In the genomic region with DNA sequence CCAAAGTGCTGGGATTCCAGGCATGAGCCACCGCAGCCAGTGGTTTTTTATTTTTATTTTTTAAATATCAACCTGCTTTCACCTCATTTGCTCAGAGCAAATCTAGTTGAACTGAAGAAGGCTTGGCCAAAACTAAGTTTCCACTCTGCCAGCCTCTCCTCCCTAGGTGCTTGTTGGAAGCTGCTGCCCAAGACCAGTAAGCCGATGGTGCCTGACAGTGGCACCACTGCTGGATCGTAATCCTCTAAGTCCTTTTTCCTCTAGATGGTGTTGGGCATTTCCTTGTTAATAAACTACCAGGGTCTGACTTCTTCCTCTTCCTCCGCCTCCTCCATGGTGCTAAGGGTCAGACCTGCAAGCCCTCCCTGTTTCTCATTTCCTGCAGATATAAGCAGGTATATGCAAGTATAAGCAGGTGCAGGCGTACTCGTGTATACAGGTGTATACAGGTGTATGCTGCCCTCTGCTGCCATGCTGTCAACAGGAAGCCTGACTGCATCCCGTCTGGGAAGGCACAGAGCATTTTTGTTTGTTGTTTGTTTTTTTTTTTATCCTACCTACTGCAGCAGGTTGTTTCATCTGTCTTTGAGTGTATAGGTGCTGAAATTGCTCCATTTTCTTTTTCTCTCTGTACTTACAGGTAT, we compare ENCODE assay signal across 8 cellular contexts. TPM values are rescaled to one million over a fixed set of nuclear protein-coding genes. Genes with fewer than 3 reads are reported as not detected.
DNase-seq lines count a peak whose midpoint lies in the region; ATAC-seq and TF ChIP-seq lines count a peak whose summit lies in the region.

No MANE protein-coding gene starts in this region.

- H3K9me3 Mint-ChIP-seq in stimulated activated naive CD8-positive, alpha-beta T cell treated with anti-CD3 and anti-CD28 coated beads, Interleukin-15, Interleukin-2, amounts not matched to agents 100 ng/mL and 50 ng/mL, for 24 hours = no peaks in the 10 kb centered on the region
- H3K9me3 Mint-ChIP-seq in activated B cell treated with CpG ODN at 0.5 μM for 24 hours = no peaks in the 10 kb centered on the region

- no peaks in the 10 kb centered on the region for H3K27me3 Mint-ChIP-seq in stimulated activated naive CD8-positive, alpha-beta T cell treated with anti-CD3 and anti-CD28 coated beads, Interleukin-15, Interleukin-2, amounts not matched to agents 100 ng/mL and 50 ng/mL, for 24 hours
- no peaks in the 10 kb centered on the region for H3K27me3 Mint-ChIP-seq in activated B cell treated with CpG ODN at 0.5 μM for 24 hours

- no peak for ATAC-seq in stimulated activated naive CD8-positive, alpha-beta T cell treated with anti-CD3 and anti-CD28 coated beads, Interleukin-15, Interleukin-2, amounts not matched to agents 100 U/mL and 50 U/mL, for 24 hours
- ATAC-seq in activated B cell treated with CpG ODN at 0.5 μM for 24 hours (ENCODE audit: low read depth) = no peak
- no peak for ATAC-seq in GM18868 (IDR thresholded peaks at IDR 0.05; ENCODE audit: unreplicated experiment)
- ATAC-seq in HG03039 (IDR thresholded peaks at IDR 0.05; ENCODE audit: unreplicated experiment) = no peak

- peaks cover 32% of the 10 kb centered on the region for H3K36me3 Mint-ChIP-seq in stimulated activated naive CD8-positive, alpha-beta T cell treated with anti-CD3 and anti-CD28 coated beads, Interleukin-15, Interleukin-2, amounts not matched to agents 100 ng/mL and 50 ng/mL, for 24 hours (ENCODE audit: low read depth)
- peaks cover 55% of the 10 kb centered on the region for H3K36me3 Mint-ChIP-seq in activated B cell treated with CpG ODN at 0.5 μM for 24 hours (ENCODE audit: low read depth)

- peaks cover 31% of the 10 kb centered on the region for H3K79me2 ChIP-seq in hepatocyte

- H3K4me3 ChIP-seq in hepatocyte (no peak overlapping the region), H7 (ENCODE audit: insufficient read depth, low read depth, low read length) (no peak overlapping the region)

- H4K20me1 ChIP-seq in hepatocyte (ENCODE audit: insufficient read depth, poor library complexity, severe bottlenecking) = no peaks in the 10 kb centered on the region

- H3K27ac ChIP-seq in hepatocyte = no peak overlapping the region

- H3K4me2 ChIP-seq in hepatocyte = peak overlapping the region; percentile 89

- POLR2A ChIA-PET in activated B cell treated with CpG ODN at 0.5 μM for 24 hours (lab: Charles Lee) = interaction anchor here (0.6 kb wide), 1 partner anchor 1778 kb away, joined by 17 read pairs; no protein-coding TSS in a partner anchor

- H2AFZ ChIP-seq in hepatocyte = no peak overlapping the region

- no peak overlapping the region for H3K27ac Mint-ChIP-seq in stimulated activated naive CD8-positive, alpha-beta T cell treated with anti-CD3 and anti-CD28 coated beads, Interleukin-15, Interleukin-2, amounts not matched to agents 100 ng/mL and 50 ng/mL, for 24 hours
- H3K27ac Mint-ChIP-seq in activated B cell treated with CpG ODN at 0.5 μM for 24 hours = no peak overlapping the region

- no peaks in the 10 kb centered on the region for H3K9me2 ChIP-seq in hepatocyte (replicated peaks; ENCODE audit: insufficient read depth)

- DNase-seq in stimulated activated naive CD8-positive, alpha-beta T cell treated with anti-CD3 and anti-CD28 coated beads, Interleukin-15, Interleukin-2, amounts not matched to agents 100 U/mL and 50 U/mL, for 24 hours = no peak
- DNase-seq in activated B cell treated with CpG ODN at 0.5 μM for 24 hours (no peak), hepatocyte (ENCODE audit: low spot score) (peak; percentile 30), H7 (no peak), foreskin melanocyte (no peak)

- H3K27me3 ChIP-seq in hepatocyte = no peaks in the 10 kb centered on the region
- H3K27me3 ChIP-seq in H7 (ENCODE audit: control insufficient read depth, insufficient read depth, low read length) = no peaks in the 10 kb centered on the region

- H3K36me3 ChIP-seq in hepatocyte (replicated peaks; ENCODE audit: insufficient read depth, low read depth) = no peaks in the 10 kb centered on the region
- H3K36me3 ChIP-seq in H7 (replicated peaks; ENCODE audit: control insufficient read depth, insufficient read depth, low read length) = peaks cover 15% of the 10 kb centered on the region

- no peak for TF ChIP-seq CTCF in activated B cell treated with CpG ODN at 0.5 μM for 24 hours (IDR thresholded peaks at IDR 0.05)
- TF ChIP-seq CTCF in hepatocyte (IDR thresholded peaks at IDR 0.05; ENCODE audit: poor library complexity) = peak; percentile 21

- peaks cover 46% of the 10 kb centered on the region for H3K4me1 Mint-ChIP-seq in stimulated activated naive CD8-positive, alpha-beta T cell treated with anti-CD3 and anti-CD28 coated beads, Interleukin-15, Interleukin-2, amounts not matched to agents 100 ng/mL and 50 ng/mL, for 24 hours (ENCODE audit: low read depth)
- H3K4me1 Mint-ChIP-seq in activated B cell treated with CpG ODN at 0.5 μM for 24 hours = peaks cover 42% of the 10 kb centered on the region

- peaks cover 24% of the 10 kb centered on the region for H3K4me1 ChIP-seq in hepatocyte (ENCODE audit: insufficient read depth)

- no peaks in the 10 kb centered on the region for H3K9me3 ChIP-seq in hepatocyte (ENCODE audit: low read depth)

- intact Hi-C loops in activated B cell treated with CpG ODN at 0.5 μM for 24 hours (cut with micrococcal nuclease) = loop anchor here (5.0 kb wide), 1 partner anchor 202 kb away; a partner anchor contains a TSS

- peak overlapping the region; percentile 92 for H3K4me3 Mint-ChIP-seq in stimulated activated naive CD8-positive, alpha-beta T cell treated with anti-CD3 and anti-CD28 coated beads, Interleukin-15, Interleukin-2, amounts not matched to agents 100 ng/mL and 50 ng/mL, for 24 hours
- peak overlapping the region; percentile 89 for H3K4me3 Mint-ChIP-seq in activated B cell treated with CpG ODN at 0.5 μM for 24 hours

- CTCF ChIA-PET in activated B cell treated with CpG ODN at 0.5 μM for 24 hours (lab: Charles Lee) = no interaction called here

- WGBS in hepatocyte (ENCODE audit: low lambda C conversion rate, missing lambda C conversion rate) = 79% methylated on average over 7 of the region's 7 CpGs

RNA-seq across cellular contexts. Expression of a gene that starts 1.6 kb away (rescaled TPM):
- 127 and 146 TPM in 2 replicates for total RNA-seq in activated B cell treated with CpG ODN at 0.5 μM for 24 hours
- total RNA-seq in hepatocyte = 42.0 and 49.1 TPM in 2 replicates
- 43.7 and 68.7 TPM in 2 replicates for polyA plus RNA-seq in hepatocyte
- total RNA-seq in H7 (2014; rRNA removed; shearing (Covaris generic)) = 34.9 and 46.8 TPM in 2 replicates

RNA-seq across cellular contexts. Expression of a gene that starts 6.4 kb away (rescaled TPM):
- total RNA-seq in activated B cell treated with CpG ODN at 0.5 μM for 24 hours = 35.5 and 47.2 TPM in 2 replicates
- total RNA-seq in hepatocyte = 140 and 159 TPM in 2 replicates
- polyA plus RNA-seq in hepatocyte = 267 and 303 TPM in 2 replicates
- 123 and 143 TPM in 2 replicates for total RNA-seq in H7 (2014; rRNA removed; shearing (Covaris generic))
